20 cellular contexts compared by ENCODE assay signal in the genomic region with DNA sequence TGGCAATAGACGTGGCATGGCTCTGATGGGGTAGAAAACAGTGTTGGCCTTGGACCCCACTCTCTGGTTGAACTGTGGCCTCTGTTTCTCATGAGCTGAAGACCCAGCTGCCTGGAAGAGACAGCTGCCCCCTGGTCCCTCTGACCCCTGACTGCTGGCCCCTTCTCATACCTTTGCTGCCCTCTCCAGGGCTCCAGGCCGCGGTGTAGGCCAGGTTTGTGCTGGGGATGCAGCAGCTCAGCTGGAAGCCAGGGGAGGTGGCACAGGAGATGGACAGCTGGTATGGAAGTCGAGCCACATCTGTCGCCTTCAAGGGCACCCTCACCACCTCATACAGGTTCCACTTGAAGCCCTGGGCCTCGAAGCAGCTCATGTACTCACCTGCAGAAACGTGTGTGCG. TPM values are rescaled to one million over a fixed set of nuclear protein-coding genes. Genes with fewer than 3 reads are reported as not detected.
A peak's percentile ranks its signal among the peaks of the same experiment; 100 is the strongest.
DNase-seq lines count a peak whose midpoint lies in the region; ATAC-seq, FAIRE-seq and TF ChIP-seq lines count a peak whose summit lies in the region.
"Had no signal": no experiment of that assay in that cellular context is flagged by ENCODE, and none has a peak within 500 bp of the region (broad histone marks: within the 10 kb centered on the region; RNA-seq: fewer than 3 reads in every experiment).

No MANE protein-coding gene starts in this region.

- no peak overlapping the region for H2BK20ac ChIP-seq in H9 (ENCODE audit: low read depth, low read length, poor library complexity, severe bottlenecking)

- H3T11ph ChIP-seq in H9 (ENCODE audit: low read length), result no peak overlapping the region

- TF ChIP-seq CTCF in Caco-2 (IDR thresholded peaks at IDR 0.05; ENCODE audit: insufficient read depth in 1 of 2, low read depth in 1 of 2, low read length in 1 of 2, severe bottlenecking in 1 of 2, unreplicated experiment in 1 of 2) (peak; percentile 20 to 49), H9 (conservative IDR thresholded peaks at IDR 0.05) (peak; percentile 57; the same call in 2 of the 3 replicates), brain microvascular endothelial cell (IDR thresholded peaks at IDR 0.05; ENCODE audit: low read depth, low read length, missing control alignments) (peak; percentile 30)

- no peak overlapping the region for H4K8ac ChIP-seq in H9 (replicated peaks; ENCODE audit: insufficient read length, low read depth, low read length)

- H3K4me1 Mint-ChIP-seq in Caco-2 (ENCODE audit: low read depth, unreplicated experiment), result peaks cover under 1% of the 10 kb centered on the region
- H3K4me1 Mint-ChIP-seq in H9, result peaks cover 29 to 37% of the 10 kb centered on the region in 2 experiments
- H3K4me1 Mint-ChIP-seq: activated CD4-positive, alpha-beta T cell treated with anti-CD3 and anti-CD28 coated beads, Interleukin-2, amount 10 ng/mL, durations not matched to agents 24 days and 14 days; activated naive CD4-positive, alpha-beta T cell treated with anti-CD3 and anti-CD28 coated beads, Interleukin-2, amount 50 U/mL, for 24 hours had no signal

- no CpG with 5 or more reads among the region's 8 CpGs for WGBS in H9 (ENCODE audit: extremely low coverage, insufficient read length, low lambda C conversion rate)

- no peak overlapping the region for H3K56ac ChIP-seq in H9 (ENCODE audit: insufficient read length, low read depth, low read length)

- no peak overlapping the region for H4K91ac ChIP-seq in H9 (ENCODE audit: insufficient read length, low read depth, low read length)

- no peak overlapping the region for H3K4me2 ChIP-seq in H9 (ENCODE audit: insufficient read depth, insufficient read length, low read length)
- H3K4me2 ChIP-seq: smooth muscle cell had no signal

- H3K4me1 ChIP-seq in Caco-2 (no peaks in the 10 kb centered on the region), H9 (ENCODE audit: insufficient read depth, low read length) (peaks cover 7% of the 10 kb centered on the region; the same call in 1 of the 2 replicates)
- H3K4me1 ChIP-seq: upper lobe of right lung had no signal

- no peak overlapping the region for H3K4ac ChIP-seq in H9 (ENCODE audit: low read depth, low read length)

- in situ Hi-C loops in brain microvascular endothelial cell (cut with HindIII; ENCODE audit: low pct_ligation_motif_present, low sequenced_read_pairs), result no loop called here

- H2AFZ ChIP-seq in H9 (ENCODE audit: low read length), result no peak overlapping the region

- no peaks in the 10 kb centered on the region for H3K79me2 ChIP-seq in H9 (ENCODE audit: insufficient read depth, low read length)

- H3K9ac ChIP-seq in H9 (ENCODE audit: extremely low read depth, insufficient read length, low read length), result no peak overlapping the region

- no peak overlapping the region for H2AK5ac ChIP-seq in H9 (ENCODE audit: insufficient read length, low read length)

- no TSS peak for BruUV-seq in Caco-2 (replicated peaks; lab: Mats Ljungman, UMichigan)

- no peaks in the 10 kb centered on the region for H3K36me3 ChIP-seq in Caco-2 (ENCODE audit: control insufficient read depth, insufficient read depth, low read length)
- H3K36me3 ChIP-seq in brain microvascular endothelial cell (replicated peaks), result no peaks in the 10 kb centered on the region
- H3K36me3 ChIP-seq: upper lobe of right lung had no signal

- POLR2A ChIA-PET in Caco-2 (lab: Charles Lee), result no interaction called here

- no peaks in the 10 kb centered on the region for H3K9me3 ChIP-seq in Caco-2
- no peaks in the 10 kb centered on the region for H3K9me3 ChIP-seq in H9 (ENCODE audit: control insufficient read depth, low read depth, low read length)
- H3K9me3 ChIP-seq: upper lobe of right lung had no signal

- H3K4me3 ChIP-seq in Caco-2 (ENCODE audit: low read depth, low read length) (no peak overlapping the region), brain microvascular endothelial cell (ENCODE audit: low read depth, low read length) (no peak overlapping the region)
- H3K4me3 ChIP-seq: smooth muscle cell, upper lobe of right lung had no signal

- H3K14ac ChIP-seq in H9 (ENCODE audit: insufficient read depth, low read length), result no peak overlapping the region

- intact Hi-C loops in Caco-2 (cut with micrococcal nuclease; ENCODE audit: unreplicated experiment), result loop anchor here (5.0 kb wide), 1 partner anchor 77 kb away; no protein-coding TSS in a partner anchor

- DNase-seq in Caco-2 (peak in 1 of 2 experiments; percentile 56), H9 (peak; percentile 64), brain microvascular endothelial cell (no peak), left lobe of liver (ENCODE audit: low spot score) (no peak), RCC 7860 (ENCODE audit: low spot score) (no peak), GOT3 (lab: John Stamatoyannopoulos, UW) (no peak)
- DNase-seq in activated effector memory CD4-positive, alpha-beta T cell treated with Interleukin-2 at 50 U/mL for 16 hours, result no peak
- DNase-seq: activated CD4-positive, alpha-beta T cell treated with anti-CD3 and anti-CD28 coated beads, Interleukin-2, amount 10 ng/mL, durations not matched to agents 24 days and 14 days; activated T-cell treated with anti-CD3 and anti-CD28 coated beads, Interleukin-2, amount 50 U/mL, for 72 hours; C1 segment of cervical spinal cord; glutamatergic neuron; mammary epithelial cell; NCI-H1694 treated with DMSO at 0.1 percent for 48 hours; NCI-H69; upper lobe of right lung had no signal

- H2BK12ac ChIP-seq in H9 (ENCODE audit: insufficient read length, low read depth, low read length), result no peak overlapping the region

- no peaks in the 10 kb centered on the region for H4K20me1 ChIP-seq in H9 (ENCODE audit: control insufficient read depth, insufficient read depth, insufficient read length)

- H3K79me1 ChIP-seq in H9 (ENCODE audit: insufficient read depth, low read depth, low read length, poor library complexity, severe bottlenecking), result no peaks in the 10 kb centered on the region

- H3K36me3 Mint-ChIP-seq in Caco-2 (ENCODE audit: insufficient read depth, unreplicated experiment) (no peaks in the 10 kb centered on the region), H9 (ENCODE audit: insufficient read depth in 1 of 3, low read depth in 3 of 3) (peaks cover 0 to 4% (median 2%) of the 10 kb centered on the region in 3 experiments; a peak in 3 of 7 replicates)

- H3K27ac ChIP-seq in H9 (ENCODE audit: insufficient read length, low read depth, low read length) (no peak overlapping the region), brain microvascular endothelial cell (no peak overlapping the region)
- H3K27ac ChIP-seq: upper lobe of right lung had no signal

- no peaks in the 10 kb centered on the region for H3K23me2 ChIP-seq in H9 (ENCODE audit: insufficient read length, low read depth, low read length, poor library complexity, severe bottlenecking)

- H3K4me3 Mint-ChIP-seq in Caco-2 (ENCODE audit: unreplicated experiment), result no peak overlapping the region
- H3K4me3 Mint-ChIP-seq in H9, result no peak overlapping the region
- H3K4me3 Mint-ChIP-seq: activated CD4-positive, alpha-beta T cell treated with anti-CD3 and anti-CD28 coated beads, Interleukin-2, amount 10 ng/mL, durations not matched to agents 24 days and 14 days; activated naive CD4-positive, alpha-beta T cell treated with anti-CD3 and anti-CD28 coated beads, Interleukin-2, amount 50 U/mL, for 24 hours; activated T-cell treated with anti-CD3 and anti-CD28 coated beads, Interleukin-2, amount 50 U/mL, for 72 hours had no signal

- no peak overlapping the region for H2BK120ac ChIP-seq in H9 (ENCODE audit: low read depth, low read length, poor library complexity, severe bottlenecking)

- CTCF ChIA-PET in Caco-2 (lab: Charles Lee), result interaction anchor here (0.6 to 1.0 kb wide), 2 partner anchors 14 to 71 kb away, joined by 3 read pairs; no protein-coding TSS in a partner anchor

- no peaks in the 10 kb centered on the region for H3K9me3 Mint-ChIP-seq in Caco-2 (ENCODE audit: unreplicated experiment)
- H3K9me3 Mint-ChIP-seq in H9, result no peaks in the 10 kb centered on the region
- H3K9me3 Mint-ChIP-seq: activated CD4-positive, alpha-beta T cell treated with anti-CD3 and anti-CD28 coated beads, Interleukin-2, amount 10 ng/mL, durations not matched to agents 24 days and 14 days; activated naive CD4-positive, alpha-beta T cell treated with anti-CD3 and anti-CD28 coated beads, Interleukin-2, amount 50 U/mL, for 24 hours; activated T-cell treated with anti-CD3 and anti-CD28 coated beads, Interleukin-2, amount 50 U/mL, for 72 hours had no signal

- H3K18ac ChIP-seq in H9 (ENCODE audit: insufficient read length, low read depth, low read length), result no peak overlapping the region

- peak; percentile 17 for ATAC-seq in left lobe of liver
- ATAC-seq: activated T-cell treated with anti-CD3 and anti-CD28 coated beads, Interleukin-2, amount 50 U/mL, for 72 hours; upper lobe of right lung had no signal

- H3K27me3 ChIP-seq in Caco-2 (replicated peaks; ENCODE audit: control insufficient read depth, insufficient read depth, low read length), result no peaks in the 10 kb centered on the region
- no peaks in the 10 kb centered on the region for H3K27me3 ChIP-seq in H9 (ENCODE audit: insufficient read depth, low read length)
- peaks cover 5% of the 10 kb centered on the region for H3K27me3 ChIP-seq in brain microvascular endothelial cell (replicated peaks)
- H3K27me3 ChIP-seq: upper lobe of right lung had no signal

- H4K5ac ChIP-seq in H9 (ENCODE audit: insufficient read length, low read depth, low read length), result no peak overlapping the region

- H3K23ac ChIP-seq in H9 (ENCODE audit: insufficient read length, low read depth, low read length), result no peak overlapping the region

- H3K27ac Mint-ChIP-seq in Caco-2 (ENCODE audit: unreplicated experiment), result no peak overlapping the region
- peak overlapping the region in 1 of 3 experiments; percentile 45; a peak in 1 of 7 replicates for H3K27ac Mint-ChIP-seq in H9
- H3K27ac Mint-ChIP-seq: activated CD4-positive, alpha-beta T cell treated with anti-CD3 and anti-CD28 coated beads, Interleukin-2, amount 10 ng/mL, durations not matched to agents 24 days and 14 days; activated naive CD4-positive, alpha-beta T cell treated with anti-CD3 and anti-CD28 coated beads, Interleukin-2, amount 50 U/mL, for 24 hours; activated T-cell treated with anti-CD3 and anti-CD28 coated beads, Interleukin-2, amount 50 U/mL, for 72 hours had no signal

- H2BK5ac ChIP-seq in H9 (ENCODE audit: insufficient read length, low read length), result no peak overlapping the region

- H2BK15ac ChIP-seq in H9 (ENCODE audit: low read depth, low read length), result no peak overlapping the region

- FAIRE-seq in RCC 7860 (lab: Jason Lieb, UNC), result no peak
- FAIRE-seq: D721Med, endothelial cell of umbilical vein had no signal

- H3K27me3 Mint-ChIP-seq in Caco-2 (ENCODE audit: insufficient read depth, unreplicated experiment) (peaks cover 3% of the 10 kb centered on the region), H9 (ENCODE audit: low read depth) (no peaks in the 10 kb centered on the region; the same call in 1 of the 2 replicates)
- H3K27me3 Mint-ChIP-seq: activated CD4-positive, alpha-beta T cell treated with anti-CD3 and anti-CD28 coated beads, Interleukin-2, amount 10 ng/mL, durations not matched to agents 24 days and 14 days; activated naive CD4-positive, alpha-beta T cell treated with anti-CD3 and anti-CD28 coated beads, Interleukin-2, amount 50 U/mL, for 24 hours had no signal

RNA-seq across cellular contexts. Expression of gene SELENOI, which starts 31.7 kb away (rescaled TPM):
- total RNA-seq in Caco-2 (2022), result 61.3 and 68.9 TPM in 2 replicates
- 41.9 and 43.4 TPM in 2 replicates for total RNA-seq in H9 (2021)
- 26.4 TPM for total RNA-seq in left lobe of liver

RNA-seq across cellular contexts. Expression of gene ADGRF3, which starts 32.3 kb away (rescaled TPM):
- total RNA-seq in Caco-2 (2022) (0.09 and 0.18 TPM in 2 replicates), H9 (2021) (0.09 and 0.29 TPM in 2 replicates), left lobe of liver (0.23 TPM)
- total RNA-seq: smooth muscle cell, subcutaneous adipose tissue had no signal
